ENCODE assay signal across 1 cellular context in genomic region chr11:27204527-27204926, GRCh38.
TF ChIP-seq lines count a peak whose summit lies in the region.

No MANE protein-coding gene starts in this region.

TF ChIP-seq in HCT116, 20 proteins besides CTCF, POLR2A, EP300 and RAD21 (continued from another document):
- TF ChIP-seq ELF1 (IDR thresholded peaks at IDR 0.05; ENCODE audit: borderline replicate concordance, low read depth), result no peak
- TF ChIP-seq ATF3 (IDR thresholded peaks at IDR 0.05), result no peak
